ENCODE assay signal across 23 cellular contexts in genomic region chr6:97621111-97621510, GRCh38.
"Had no signal": no experiment of that assay in that cellular context is flagged by ENCODE, and none has a peak within 500 bp of the region (broad histone marks: within the 10 kb centered on the region; RNA-seq: fewer than 3 reads in every experiment).

No MANE protein-coding gene starts in this region.

- H3K9me3 ChIP-seq: colonic mucosa, esophagus muscularis mucosa, esophagus squamous epithelium, gastrocnemius medialis, gastroesophageal sphincter, heart left ventricle, heart right ventricle had no signal

- ATAC-seq: effector memory CD8-positive, alpha-beta T cell; esophagus mucosa; foreskin keratinocyte; gastrocnemius medialis; gastroesophageal sphincter; heart left ventricle; heart right ventricle had no signal

- H3K27me3 ChIP-seq: colonic mucosa, dorsolateral prefrontal cortex, esophagus muscularis mucosa, esophagus squamous epithelium, foreskin keratinocyte, gastrocnemius medialis, gastroesophageal sphincter, heart left ventricle, heart right ventricle had no signal

- H3K27ac ChIP-seq: colonic mucosa, dorsolateral prefrontal cortex, epithelial cell of prostate, esophagus muscularis mucosa, esophagus squamous epithelium, foreskin keratinocyte, gastrocnemius medialis, gastroesophageal sphincter, heart left ventricle, heart right ventricle had no signal

- DNase-seq: colonic mucosa; cortex of kidney; dermis blood vessel endothelial cell; dorsolateral prefrontal cortex; effector CD4-positive, alpha-beta T cell; effector CD8-positive, alpha-beta T cell; effector memory CD4-positive, alpha-beta T cell; effector memory CD8-positive, alpha-beta T cell; endodermal cell; erythroblast; esophagus squamous epithelium; foreskin fibroblast; foreskin keratinocyte; foreskin melanocyte; gastrocnemius medialis; glutamatergic neuron; head of caudate nucleus; heart left ventricle; heart right ventricle had no signal

- H3K4me3 ChIP-seq: colonic mucosa, dorsolateral prefrontal cortex, esophagus muscularis mucosa, esophagus squamous epithelium, gastrocnemius medialis, gastroesophageal sphincter, heart left ventricle, heart right ventricle had no signal

- H3K4me1 ChIP-seq: colonic mucosa, esophagus squamous epithelium, foreskin keratinocyte, gastrocnemius medialis, gastroesophageal sphincter, heart left ventricle, heart right ventricle had no signal

- H3K36me3 ChIP-seq: colonic mucosa, esophagus muscularis mucosa, esophagus squamous epithelium, gastrocnemius medialis, gastroesophageal sphincter, heart left ventricle, heart right ventricle had no signal
